In the genomic region with DNA sequence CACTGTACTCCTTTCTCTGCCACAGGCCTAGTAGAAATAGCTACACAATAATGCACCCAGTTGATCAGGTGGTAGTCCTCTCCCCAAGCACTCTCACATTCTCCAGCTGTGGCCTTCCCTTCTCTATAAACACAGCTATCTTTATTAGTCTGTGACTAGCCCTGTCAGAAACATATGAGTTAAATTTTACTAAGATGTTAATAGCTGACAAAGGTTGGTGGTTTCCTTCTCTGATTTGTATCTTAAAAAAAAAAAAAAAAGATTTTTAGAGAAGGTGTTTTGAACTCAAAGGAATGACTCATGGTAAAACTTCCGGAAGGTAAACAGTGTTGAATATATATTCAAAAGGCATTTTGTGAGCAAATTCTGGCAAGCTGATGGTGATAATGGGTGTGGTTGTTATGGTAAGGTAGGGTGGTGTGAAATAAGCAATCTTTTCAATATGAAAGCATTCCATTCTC, we compare ENCODE assay signal across 8 cellular contexts.
DNase-seq lines count a peak whose midpoint lies in the region; ATAC-seq lines count a peak whose summit lies in the region.

No MANE protein-coding gene starts in this region.

- DNase-seq in activated CD4-positive, alpha-beta T cell treated with anti-CD3 and anti-CD28 coated beads, Interleukin-2, amount 10 ng/mL, durations not matched to agents 24 days and 14 days, result peak; percentile 82
- no peak for DNase-seq in activated CD4-positive, alpha-beta T cell treated with anti-CD3 and anti-CD28 coated beads, Interleukin-2, amount 50 U/mL, for 48 hours
- DNase-seq in T-helper 22 cell (ENCODE audit: low read depth) (peak; percentile 25), myocyte (ENCODE audit: low read depth) (peak; percentile 39), NOMO-1 (lab: John Stamatoyannopoulos, UW; ENCODE audit: unreplicated experiment in 2 of 2) (no peak), OCI-M1 (lab: John Stamatoyannopoulos, UW) (no peak), GM19240 (ENCODE audit: insufficient read length, low spot score) (no peak)

- intact Hi-C loops in activated CD4-positive, alpha-beta T cell treated with anti-CD3 and anti-CD28 coated beads, Interleukin-2, amount 10 ng/mL, durations not matched to agents 24 days and 14 days (cut with micrococcal nuclease), result loop anchor here (1.0 to 10.0 kb wide), 12 partner anchors 17 to 1325 kb away; a partner anchor contains a TSS

- H3K36me3 Mint-ChIP-seq in activated CD4-positive, alpha-beta T cell treated with anti-CD3 and anti-CD28 coated beads, Interleukin-2, amount 10 ng/mL, durations not matched to agents 24 days and 14 days (ENCODE audit: low read depth), result peaks cover 6% of the 10 kb centered on the region

- peak overlapping the region; percentile 36 for H3K4me3 Mint-ChIP-seq in activated CD4-positive, alpha-beta T cell treated with anti-CD3 and anti-CD28 coated beads, Interleukin-2, amount 10 ng/mL, durations not matched to agents 24 days and 14 days

- H3K9me3 Mint-ChIP-seq in activated CD4-positive, alpha-beta T cell treated with anti-CD3 and anti-CD28 coated beads, Interleukin-2, amount 10 ng/mL, durations not matched to agents 24 days and 14 days, result peaks cover 7% of the 10 kb centered on the region

- peak overlapping the region; percentile 87 for H3K27ac Mint-ChIP-seq in activated CD4-positive, alpha-beta T cell treated with anti-CD3 and anti-CD28 coated beads, Interleukin-2, amount 10 ng/mL, durations not matched to agents 24 days and 14 days

- H3K4me1 Mint-ChIP-seq in activated CD4-positive, alpha-beta T cell treated with anti-CD3 and anti-CD28 coated beads, Interleukin-2, amount 10 ng/mL, durations not matched to agents 24 days and 14 days, result peaks cover 43% of the 10 kb centered on the region

- H3K27me3 Mint-ChIP-seq in activated CD4-positive, alpha-beta T cell treated with anti-CD3 and anti-CD28 coated beads, Interleukin-2, amount 10 ng/mL, durations not matched to agents 24 days and 14 days, result no peaks in the 10 kb centered on the region

- peak; percentile 42 for ATAC-seq in HG02973 (IDR thresholded peaks at IDR 0.05; ENCODE audit: unreplicated experiment)

Comparison
In these comparisons a context has a peak if more than half of its experiments do, and no peak if none do; other contexts are left out.
1. DNase-seq: peak in activated CD4-positive, alpha-beta T cell treated with anti-CD3 and anti-CD28 coated beads, Interleukin-2, amount 10 ng/mL, durations not matched to agents 24 days and 14 days (single experiment), T-helper 22 cell (single experiment) and myocyte (single experiment); none in activated CD4-positive, alpha-beta T cell treated with anti-CD3 and anti-CD28 coated beads, Interleukin-2, amount 50 U/mL, for 48 hours (0 of 2), NOMO-1 (0 of 2), OCI-M1 (single experiment) and GM19240 (single experiment).